In genomic region chr10:112261281-112261822, GRCh38 we compare ENCODE assay signal across 1 cellular context.
TF ChIP-seq lines count a peak whose summit lies in the region.

No MANE protein-coding gene starts in this region.

TF ChIP-seq in HepG2, 621 proteins besides CTCF, POLR2A, EP300 and RAD21 (continues in another document):
- TF ChIP-seq ZNF570 (CRISPR knock-in tag; IDR thresholded peaks at IDR 0.05; ENCODE audit: borderline replicate concordance) (peak; percentile 56; the same call in 1 of the 2 replicates), KDM1A (CRISPR knock-in tag; IDR thresholded peaks at IDR 0.05) (peak; percentile 85), TBX2 (CRISPR knock-in tag; IDR thresholded peaks at IDR 0.05; ENCODE audit: borderline replicate concordance) (peak; percentile 100), ZNF792 (CRISPR knock-in tag; IDR thresholded peaks at IDR 0.05) (peak; percentile 82), NFATC3 (CRISPR knock-in tag; IDR thresholded peaks at IDR 0.05) (peak; percentile 88; the same call in 1 of the 2 replicates), ZNF773 (CRISPR knock-in tag; IDR thresholded peaks at IDR 0.05; ENCODE audit: borderline replicate concordance) (no peak), GFI1 (CRISPR knock-in tag; IDR thresholded peaks at IDR 0.05; ENCODE audit: borderline replicate concordance) (peak; percentile 97), ZNF235 (CRISPR knock-in tag; IDR thresholded peaks at IDR 0.05; ENCODE audit: borderline replicate concordance) (no peak), ZNF589 (CRISPR knock-in tag; conservative IDR thresholded peaks at IDR 0.05) (peak; percentile 74), DR1 (CRISPR knock-in tag; IDR thresholded peaks at IDR 0.05) (peak; percentile 63; the same call in 1 of the 2 replicates), ZSCAN20 (CRISPR knock-in tag; IDR thresholded peaks at IDR 0.05; ENCODE audit: borderline replicate concordance) (no peak), ZNF143 (CRISPR knock-in tag; IDR thresholded peaks at IDR 0.05) (peak; percentile 69; the same call in 1 of the 2 replicates), ATF1 (CRISPR knock-in tag; IDR thresholded peaks at IDR 0.05) (peak; percentile 70; the same call in 1 of the 2 replicates), IKZF5 (CRISPR knock-in tag; IDR thresholded peaks at IDR 0.05) (peak; percentile 90), ZNF546 (CRISPR knock-in tag; conservative IDR thresholded peaks at IDR 0.05) (no peak), ZBTB3 (CRISPR knock-in tag; IDR thresholded peaks at IDR 0.05; ENCODE audit: borderline replicate concordance, low read depth) (peak; percentile 49; the same call in 1 of the 2 replicates), REXO4 (CRISPR knock-in tag; IDR thresholded peaks at IDR 0.05; ENCODE audit: borderline replicate concordance) (no peak), SMYD3 (CRISPR knock-in tag; IDR thresholded peaks at IDR 0.05) (0 out of 2 replicates have a peak, but pooled peaks have one; percentile 39), ZNF501 (CRISPR knock-in tag; IDR thresholded peaks at IDR 0.05) (peak; percentile 72), ZNF558 (CRISPR knock-in tag; IDR thresholded peaks at IDR 0.05; ENCODE audit: borderline replicate concordance) (no peak), MYNN (CRISPR knock-in tag; IDR thresholded peaks at IDR 0.05; ENCODE audit: low read depth) (peak; percentile 70; the same call in 1 of the 2 replicates), MBNL3 (CRISPR knock-in tag; conservative IDR thresholded peaks at IDR 0.05) (no peak), ATAD3A (CRISPR knock-in tag; IDR thresholded peaks at IDR 0.05) (no peak), TCF7L2 (IDR thresholded peaks at IDR 0.05; ENCODE audit: low read depth, low read length) (peak; percentile 100), ZKSCAN1 (IDR thresholded peaks at IDR 0.05; ENCODE audit: low read length) (no peak), PBX2 (CRISPR knock-in tag; IDR thresholded peaks at IDR 0.05) (peak; percentile 46; the same call in 1 of the 2 replicates), ZNF891 (CRISPR knock-in tag; IDR thresholded peaks at IDR 0.05) (no peak), ZNF552 (CRISPR knock-in tag; IDR thresholded peaks at IDR 0.05; ENCODE audit: borderline replicate concordance) (no peak), ZBTB21 (CRISPR knock-in tag; IDR thresholded peaks at IDR 0.05) (peak; percentile 63; the same call in 1 of the 2 replicates), CHD4 (IDR thresholded peaks at IDR 0.05; ENCODE audit: borderline replicate concordance, low read length) (no peak; the same call in 1 of the 2 replicates), MEIS1 (CRISPR knock-in tag; IDR thresholded peaks at IDR 0.05; ENCODE audit: borderline replicate concordance) (peak; percentile 95), STAT6 (CRISPR knock-in tag; IDR thresholded peaks at IDR 0.05; ENCODE audit: borderline replicate concordance) (peak; percentile 99), ZSCAN25 (CRISPR knock-in tag; IDR thresholded peaks at IDR 0.05) (peak; percentile 80; the same call in 1 of the 2 replicates), SAP130 (CRISPR knock-in tag; IDR thresholded peaks at IDR 0.05; ENCODE audit: low read depth) (peak; percentile 90; the same call in 1 of the 2 replicates), ZNF354B (CRISPR knock-in tag; IDR thresholded peaks at IDR 0.05) (no peak), ZNF333 (CRISPR knock-in tag; IDR thresholded peaks at IDR 0.05; ENCODE audit: borderline replicate concordance) (no peak), BRCA1 (CRISPR knock-in tag; IDR thresholded peaks at IDR 0.05) (no peak), MIER3 (CRISPR knock-in tag; IDR thresholded peaks at IDR 0.05; ENCODE audit: borderline replicate concordance) (peak; percentile 96), ZNF563 (CRISPR knock-in tag; IDR thresholded peaks at IDR 0.05) (no peak), ATM (IDR thresholded peaks at IDR 0.05; ENCODE audit: borderline replicate concordance) (no peak), ZNF549 (CRISPR knock-in tag; IDR thresholded peaks at IDR 0.05) (no peak), MAFG (CRISPR knock-in tag; IDR thresholded peaks at IDR 0.05) (peak; percentile 90)
- TF ChIP-seq, protein P1, sequence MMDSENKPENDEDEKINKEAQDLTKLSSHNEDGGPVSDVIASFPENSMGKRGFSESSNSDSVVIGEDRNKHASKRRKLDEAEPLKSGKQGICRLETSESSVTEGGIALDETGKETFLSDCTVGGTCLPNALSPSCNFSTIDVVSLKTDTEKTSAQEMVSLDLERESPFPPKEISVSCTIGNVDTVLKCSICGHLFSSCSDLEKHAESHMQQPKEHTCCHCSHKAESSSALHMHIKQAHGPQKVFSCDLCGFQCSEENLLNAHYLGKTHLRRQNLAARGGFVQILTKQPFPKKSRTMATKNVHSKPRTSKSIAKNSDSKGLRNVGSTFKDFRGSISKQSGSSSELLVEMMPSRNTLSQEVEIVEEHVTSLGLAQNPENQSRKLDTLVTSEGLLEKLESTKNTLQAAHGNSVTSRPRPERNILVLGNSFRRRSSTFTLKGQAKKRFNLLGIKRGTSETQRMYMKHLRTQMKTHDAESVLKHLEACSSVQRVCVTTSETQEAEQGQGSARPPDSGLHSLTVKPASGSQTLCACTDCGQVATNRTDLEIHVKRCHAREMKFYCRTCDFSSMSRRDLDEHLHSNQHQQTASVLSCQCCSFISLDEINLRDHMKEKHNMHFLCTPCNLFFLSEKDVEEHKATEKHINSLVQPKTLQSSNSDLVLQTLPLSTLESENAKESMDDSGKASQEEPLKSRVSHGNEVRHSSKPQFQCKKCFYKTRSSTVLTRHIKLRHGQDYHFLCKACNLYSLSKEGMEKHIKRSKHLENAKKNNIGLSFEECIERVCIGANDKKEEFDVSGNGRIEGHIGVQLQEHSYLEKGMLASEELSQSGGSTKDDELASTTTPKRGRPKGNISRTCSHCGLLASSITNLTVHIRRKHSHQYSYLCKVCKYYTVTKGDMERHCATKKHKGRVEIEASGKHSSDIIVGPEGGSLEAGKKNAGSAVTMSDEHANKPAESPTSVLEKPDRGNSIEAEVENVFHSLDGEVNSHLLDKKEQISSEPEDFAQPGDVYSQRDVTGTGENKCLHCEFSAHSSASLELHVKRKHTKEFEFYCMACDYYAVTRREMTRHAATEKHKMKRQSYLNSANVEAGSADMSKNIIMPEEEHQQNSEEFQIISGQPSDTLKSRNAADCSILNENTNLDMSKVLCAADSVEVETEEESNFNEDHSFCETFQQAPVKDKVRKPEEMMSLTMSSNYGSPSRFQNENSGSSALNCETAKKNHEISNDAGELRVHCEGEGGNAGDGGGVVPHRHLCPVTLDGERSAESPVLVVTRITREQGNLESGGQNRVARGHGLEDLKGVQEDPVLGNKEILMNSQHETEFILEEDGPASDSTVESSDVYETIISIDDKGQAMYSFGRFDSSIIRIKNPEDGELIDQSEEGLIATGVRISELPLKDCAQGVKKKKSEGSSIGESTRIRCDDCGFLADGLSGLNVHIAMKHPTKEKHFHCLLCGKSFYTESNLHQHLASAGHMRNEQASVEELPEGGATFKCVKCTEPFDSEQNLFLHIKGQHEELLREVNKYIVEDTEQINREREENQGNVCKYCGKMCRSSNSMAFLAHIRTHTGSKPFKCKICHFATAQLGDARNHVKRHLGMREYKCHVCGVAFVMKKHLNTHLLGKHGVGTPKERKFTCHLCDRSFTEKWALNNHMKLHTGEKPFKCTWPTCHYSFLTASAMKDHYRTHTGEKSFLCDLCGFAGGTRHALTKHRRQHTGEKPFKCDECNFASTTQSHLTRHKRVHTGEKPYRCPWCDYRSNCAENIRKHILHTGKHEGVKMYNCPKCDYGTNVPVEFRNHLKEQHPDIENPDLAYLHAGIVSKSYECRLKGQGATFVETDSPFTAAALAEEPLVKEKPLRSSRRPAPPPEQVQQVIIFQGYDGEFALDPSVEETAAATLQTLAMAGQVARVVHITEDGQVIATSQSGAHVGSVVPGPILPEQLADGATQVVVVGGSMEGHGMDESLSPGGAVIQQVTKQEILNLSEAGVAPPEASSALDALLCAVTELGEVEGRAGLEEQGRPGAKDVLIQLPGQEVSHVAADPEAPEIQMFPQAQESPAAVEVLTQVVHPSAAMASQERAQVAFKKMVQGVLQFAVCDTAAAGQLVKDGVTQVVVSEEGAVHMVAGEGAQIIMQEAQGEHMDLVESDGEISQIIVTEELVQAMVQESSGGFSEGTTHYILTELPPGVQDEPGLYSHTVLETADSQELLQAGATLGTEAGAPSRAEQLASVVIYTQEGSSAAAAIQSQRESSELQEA (CRISPR knock-in tag; IDR thresholded peaks at IDR 0.05; ENCODE audit: not compliant biosample characterization): no peak
- TF ChIP-seq, protein P2, sequence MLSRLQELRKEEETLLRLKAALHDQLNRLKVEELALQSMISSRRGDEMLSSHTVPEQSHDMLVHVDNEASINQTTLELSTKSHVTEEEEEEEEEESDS (CRISPR knock-in tag; IDR thresholded peaks at IDR 0.05; ENCODE audit: borderline replicate concordance): no peak
- TF ChIP-seq, protein P3, sequence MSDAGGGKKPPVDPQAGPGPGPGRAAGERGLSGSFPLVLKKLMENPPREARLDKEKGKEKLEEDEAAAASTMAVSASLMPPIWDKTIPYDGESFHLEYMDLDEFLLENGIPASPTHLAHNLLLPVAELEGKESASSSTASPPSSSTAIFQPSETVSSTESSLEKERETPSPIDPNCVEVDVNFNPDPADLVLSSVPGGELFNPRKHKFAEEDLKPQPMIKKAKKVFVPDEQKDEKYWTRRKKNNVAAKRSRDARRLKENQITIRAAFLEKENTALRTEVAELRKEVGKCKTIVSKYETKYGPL (CRISPR knock-in tag; IDR thresholded peaks at IDR 0.05): 0 out of 2 replicates have a peak, but pooled peaks have one; percentile 10
- TF ChIP-seq, protein P4, sequence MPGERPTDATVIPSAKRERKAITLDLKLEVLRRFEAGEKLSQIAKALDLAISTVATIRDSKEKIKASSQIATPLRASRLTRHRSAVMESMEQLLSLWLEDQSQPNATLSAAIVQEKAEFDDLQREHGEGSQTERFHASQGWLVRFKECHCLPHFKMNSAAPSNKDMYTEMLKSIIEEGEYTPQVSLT (CRISPR knock-in tag; IDR thresholded peaks at IDR 0.05; ENCODE audit: borderline replicate concordance, low read depth): no peak
- TF ChIP-seq, protein P5, sequence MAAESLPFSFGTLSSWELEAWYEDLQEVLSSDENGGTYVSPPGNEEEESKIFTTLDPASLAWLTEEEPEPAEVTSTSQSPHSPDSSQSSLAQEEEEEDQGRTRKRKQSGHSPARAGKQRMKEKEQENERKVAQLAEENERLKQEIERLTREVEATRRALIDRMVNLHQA (CRISPR knock-in tag; IDR thresholded peaks at IDR 0.05): peak; percentile 91; the same call in 1 of the 2 replicates
- TF ChIP-seq, protein P6, sequence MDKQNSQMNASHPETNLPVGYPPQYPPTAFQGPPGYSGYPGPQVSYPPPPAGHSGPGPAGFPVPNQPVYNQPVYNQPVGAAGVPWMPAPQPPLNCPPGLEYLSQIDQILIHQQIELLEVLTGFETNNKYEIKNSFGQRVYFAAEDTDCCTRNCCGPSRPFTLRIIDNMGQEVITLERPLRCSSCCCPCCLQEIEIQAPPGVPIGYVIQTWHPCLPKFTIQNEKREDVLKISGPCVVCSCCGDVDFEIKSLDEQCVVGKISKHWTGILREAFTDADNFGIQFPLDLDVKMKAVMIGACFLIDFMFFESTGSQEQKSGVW (CRISPR knock-in tag; IDR thresholded peaks at IDR 0.05; ENCODE audit: borderline replicate concordance): no peak
